ENCODE assay signal across 33 cellular contexts in genomic region chr9:123985869-123986268, GRCh38. TPM values are rescaled to one million over a fixed set of nuclear protein-coding genes. Genes with fewer than 3 reads are reported as not detected.
"Had no signal": no experiment of that assay in that cellular context is flagged by ENCODE, and none has a peak within 500 bp of the region (broad histone marks: within the 10 kb centered on the region; RNA-seq: fewer than 3 reads in every experiment).

No MANE protein-coding gene starts in this region.

- H3K9me3 Mint-ChIP-seq: natural killer cell; nephron; neural progenitor cell; stimulated activated memory B cell treated with anti-CD40 and anti-IgM and Interleukin-4, amounts not matched to agents 10 μg/mL and 1 μg/mL and 100 μg/mL, for 72 hours; stimulated activated naive CD8-positive, alpha-beta T cell treated with anti-CD3 and anti-CD28 coated beads, Interleukin-15, amount 100 ng/mL, for 72 hours; type B pancreatic cell had no signal

- DNase-seq: natural killer cell; occipital lobe; ovary; psoas muscle; right cardiac atrium; spleen; stimulated activated CD4-positive, alpha-beta T cell treated with anti-CD3 and anti-CD28 coated beads, Interleukin-12 subunit alpha, Interleukin-12 subunit beta, amount 100 ng/mL, for 4 hours; stimulated activated CD4-positive, alpha-beta T cell treated with anti-CD3 and anti-CD28 coated beads, Interleukin-1b, Interleukin-23, amount 100 ng/mL, for 48 hours; stimulated activated CD4-positive, alpha-beta T cell treated with anti-CD3 and anti-CD28 coated beads, Interleukin-4, amount 100 ng/mL, for 1 hour; stimulated activated CD4-positive, alpha-beta T cell treated with anti-CD3 and anti-CD28 coated beads, Interleukin-4, amount 100 ng/mL, for 4 hours; stimulated activated CD8-positive, alpha-beta memory T cell treated with anti-CD3 and anti-CD28 coated beads, Interleukin-4, amount 100 ng/mL, for 48 hours; stimulated activated naive CD4-positive, alpha-beta T cell; stimulated activated naive CD8-positive, alpha-beta T cell treated with anti-CD3 and anti-CD28 coated beads, Interleukin-15, amount 100 ng/mL, for 72 hours; stimulated activated naive CD8-positive, alpha-beta T cell treated with anti-CD3 and anti-CD28 coated beads, Interleukin-15, Interleukin-2, amounts not matched to agents 100 U/mL and 50 U/mL, for 24 hours; substantia nigra; testis; tibial artery; transverse colon; upper lobe of right lung; uterus had no signal

- H3K4me3 ChIP-seq: neural progenitor cell, ovary, psoas muscle, skin epidermis, smooth muscle cell, spleen, suprapubic skin, testis, tibial artery, transverse colon, upper lobe of right lung, uterus had no signal

- H3K4me1 ChIP-seq: neural progenitor cell, parathyroid adenoma, psoas muscle, spleen, testis, tibial artery, transverse colon, upper lobe of right lung, uterus had no signal

- H3K27ac ChIP-seq: neural progenitor cell, ovary, parathyroid adenoma, psoas muscle, skin epidermis, spleen, suprapubic skin, testis, tibial artery, transverse colon, upper lobe of right lung, uterus had no signal

- H3K27ac Mint-ChIP-seq: natural killer cell; nephron; neural progenitor cell; progenitor cell of endocrine pancreas; stimulated activated memory B cell treated with anti-CD40 and anti-IgM and Interleukin-4, amounts not matched to agents 10 μg/mL and 1 μg/mL and 100 μg/mL, for 72 hours; type B pancreatic cell had no signal

- H3K4me2 ChIP-seq: neural progenitor cell, smooth muscle cell had no signal

- H3K36me3 Mint-ChIP-seq: natural killer cell; neural progenitor cell; stimulated activated memory B cell treated with anti-CD40 and anti-IgM and Interleukin-4, amounts not matched to agents 10 μg/mL and 1 μg/mL and 100 μg/mL, for 72 hours; type B pancreatic cell had no signal

- H3K4me3 Mint-ChIP-seq: natural killer cell; nephron; neural progenitor cell; stimulated activated memory B cell treated with anti-CD40 and anti-IgM and Interleukin-4, amounts not matched to agents 10 μg/mL and 1 μg/mL and 100 μg/mL, for 72 hours; stimulated activated naive CD8-positive, alpha-beta T cell treated with anti-CD3 and anti-CD28 coated beads, Interleukin-15, amount 100 ng/mL, for 72 hours; type B pancreatic cell had no signal

- H3K27me3 ChIP-seq: ovary, testis, uterus had no signal

- ATAC-seq: natural killer cell; psoas muscle; right cardiac atrium; sciatic nerve; stimulated activated memory B cell treated with anti-CD40 and anti-IgM and Interleukin-4, amounts not matched to agents 10 μg/mL and 1 μg/mL and 100 μg/mL, for 72 hours; stimulated activated naive CD8-positive, alpha-beta T cell treated with anti-CD3 and anti-CD28 coated beads, Interleukin-15, amount 100 ng/mL, for 72 hours; stimulated activated naive CD8-positive, alpha-beta T cell treated with anti-CD3 and anti-CD28 coated beads, Interleukin-15, Interleukin-2, amounts not matched to agents 100 U/mL and 50 U/mL, for 24 hours; upper lobe of right lung had no signal

- H3K36me3 ChIP-seq: neural progenitor cell, ovary, spleen, suprapubic skin, tibial artery, transverse colon, upper lobe of right lung, uterus had no signal

- H3K9me3 ChIP-seq: ovary, psoas muscle, spleen, suprapubic skin, testis, tibial artery, transverse colon, upper lobe of right lung, uterus had no signal

- H3K79me2 ChIP-seq: parathyroid adenoma had no signal

- H3K4me1 Mint-ChIP-seq: natural killer cell; nephron; stimulated activated memory B cell treated with anti-CD40 and anti-IgM and Interleukin-4, amounts not matched to agents 10 μg/mL and 1 μg/mL and 100 μg/mL, for 72 hours; stimulated activated naive CD8-positive, alpha-beta T cell treated with anti-CD3 and anti-CD28 coated beads, Interleukin-15, amount 100 ng/mL, for 72 hours had no signal

- H2AFZ ChIP-seq: neural progenitor cell, parathyroid adenoma had no signal

- H3K9ac ChIP-seq: neural progenitor cell, parathyroid adenoma had no signal

RNA-seq across cellular contexts. Expression of gene LHX2, which starts 25.7 kb away (rescaled TPM):
- total RNA-seq: natural killer cell, osteoblast, progenitor cell of endocrine pancreas, psoas muscle, renal cortical epithelial cell, sciatic nerve, smooth muscle cell, transverse colon, upper lobe of right lung, urinary bladder had no signal
- polyA plus RNA-seq: psoas muscle, smooth muscle cell, urinary bladder had no signal
